Comparison of ENCODE assay signal across 12 cellular contexts in the genomic region with DNA sequence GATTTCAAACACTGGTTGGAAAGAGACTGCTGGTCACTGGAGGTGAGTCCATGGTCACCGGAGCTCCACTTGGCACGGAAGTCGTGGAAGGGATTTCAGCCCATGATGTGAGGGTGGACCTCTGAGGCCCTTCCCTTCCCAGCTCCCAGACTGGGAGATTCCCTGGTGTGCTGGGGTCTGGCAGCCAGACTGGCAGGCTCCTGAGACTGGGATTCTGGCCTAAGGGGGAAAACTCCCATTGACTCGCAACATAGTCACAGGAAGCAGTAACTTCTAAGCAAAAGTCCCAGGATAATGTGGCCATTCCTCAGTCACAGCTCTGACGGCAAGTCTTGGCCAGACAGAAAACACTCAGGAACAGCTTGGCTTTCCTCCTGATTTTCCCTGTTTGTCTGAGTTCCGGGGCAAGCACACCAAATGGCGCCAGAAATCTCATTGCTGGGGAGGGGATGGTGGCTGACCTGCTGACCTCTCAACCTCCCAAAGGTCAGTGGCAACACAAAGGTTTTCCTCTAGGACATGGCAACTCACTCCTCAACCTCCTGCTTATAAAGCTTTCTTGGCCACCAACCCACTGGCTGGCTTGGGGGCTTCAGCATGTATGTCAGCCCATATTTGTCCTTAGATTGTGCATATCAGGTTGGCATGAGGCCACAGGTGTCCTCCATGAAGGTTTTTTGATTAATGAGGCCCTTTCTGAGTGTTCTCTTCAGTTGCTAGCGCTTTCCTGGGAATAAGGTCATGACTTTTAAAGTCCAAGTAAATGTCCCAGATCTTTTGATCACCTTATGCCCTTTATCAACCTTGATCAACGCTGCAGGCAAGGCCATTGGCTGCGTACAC.
DNase-seq lines count a peak whose midpoint lies in the region; ATAC-seq and TF ChIP-seq lines count a peak whose summit lies in the region.
"Had no signal": no experiment of that assay in that cellular context is flagged by ENCODE, and none has a peak within 500 bp of the region (broad histone marks: within the 10 kb centered on the region; RNA-seq: fewer than 3 reads in every experiment).

No MANE protein-coding gene starts in this region.

- H3K4me3 Mint-ChIP-seq in neural progenitor cell (no peak overlapping the region), natural killer cell (no peak overlapping the region)

- H2AFZ ChIP-seq in ACC112 (ENCODE audit: low read length, unreplicated experiment) (no peak overlapping the region), neural progenitor cell (replicated peaks) (no peak overlapping the region)

- H3K9me3 Mint-ChIP-seq in neural progenitor cell (peaks cover 2% of the 10 kb centered on the region), natural killer cell (no peaks in the 10 kb centered on the region)

- H3K27me3 Mint-ChIP-seq in neural progenitor cell (ENCODE audit: insufficient read depth, low read depth) (peaks cover 2% of the 10 kb centered on the region), natural killer cell (ENCODE audit: low read depth in 2 of 2) (peaks cover 11 to 27% of the 10 kb centered on the region in 2 donors)

- H3K27ac Mint-ChIP-seq in neural progenitor cell (peak overlapping the region; percentile 2), natural killer cell (no peak overlapping the region)

- peaks cover 20% of the 10 kb centered on the region for H3K4me1 Mint-ChIP-seq in neural progenitor cell
- H3K4me1 Mint-ChIP-seq in natural killer cell, result peaks cover 25% of the 10 kb centered on the region in 2 donors

- H3K27ac ChIP-seq in ACC112 (ENCODE audit: low read depth, low read length) (peak overlapping the region; percentile 86), neural progenitor cell (no peak overlapping the region)
- H3K27ac ChIP-seq: VCaP had no signal

- no peaks in the 10 kb centered on the region for H3K27me3 ChIP-seq in ACC112 (ENCODE audit: insufficient read depth, low read length)
- H3K27me3 ChIP-seq in neural progenitor cell, result no peaks in the 10 kb centered on the region

- DNase-seq in RPMI7951 (ENCODE audit: low read depth) (peak; percentile 87), fibroblast of mammary gland (ENCODE audit: low read depth) (peak; percentile 74), neural progenitor cell (ENCODE audit: low spot score) (no peak), GM20000 (ENCODE audit: low spot score) (no peak), natural killer cell (no peak)
- DNase-seq: activated T-cell treated with anti-CD3 and anti-CD28 coated beads, Interleukin-2, amount 50 U/mL, for 48 hours; central memory CD4-positive, alpha-beta T cell; NCI-H1694 treated with DMSO at 0.1 percent for 48 hours had no signal

- H3K9me3 ChIP-seq in neural progenitor cell (ENCODE audit: low read depth), result no peaks in the 10 kb centered on the region

- H4K20me1 ChIP-seq in neural progenitor cell (ENCODE audit: low read depth), result no peaks in the 10 kb centered on the region

- ATAC-seq in GM21528 (IDR thresholded peaks at IDR 0.05; ENCODE audit: low FRiP score, unreplicated experiment) (no peak), HG03135 (IDR thresholded peaks at IDR 0.05; ENCODE audit: unreplicated experiment) (no peak), natural killer cell (no peak)

- H3K36me3 ChIP-seq in ACC112 (ENCODE audit: insufficient read depth, low read length) (no peaks in the 10 kb centered on the region), neural progenitor cell (peaks cover 3% of the 10 kb centered on the region)

- no peak overlapping the region for H3K9ac ChIP-seq in neural progenitor cell

- H3K79me2 ChIP-seq in ACC112 (ENCODE audit: control insufficient read depth, insufficient read depth, low read length, unreplicated experiment) (no peaks in the 10 kb centered on the region), neural progenitor cell (ENCODE audit: low read depth) (no peaks in the 10 kb centered on the region)

- H3K36me3 Mint-ChIP-seq in neural progenitor cell (no peaks in the 10 kb centered on the region), natural killer cell (no peaks in the 10 kb centered on the region)

- H3K4me3 ChIP-seq in ACC112 (ENCODE audit: low read depth, low read length) (no peak overlapping the region), fibroblast of mammary gland (ENCODE audit: control insufficient read depth, low read depth, low read length) (no peak overlapping the region), neural progenitor cell (no peak overlapping the region)

- no peaks in the 10 kb centered on the region for H3F3A ChIP-seq in neural progenitor cell (ENCODE audit: low read depth)

- H3K4me1 ChIP-seq in ACC112 (ENCODE audit: control insufficient read depth, insufficient read depth, low read length, unreplicated experiment) (peaks cover 47% of the 10 kb centered on the region), neural progenitor cell (no peaks in the 10 kb centered on the region)

- H3K4me2 ChIP-seq in neural progenitor cell, result no peak overlapping the region

- no peak for TF ChIP-seq CTCF in fibroblast of mammary gland (conservative IDR thresholded peaks at IDR 0.05; ENCODE audit: control insufficient read depth, insufficient read depth, low read depth, low read length)
- no peak for TF ChIP-seq CTCF in neural progenitor cell (IDR thresholded peaks at IDR 0.05)
- TF ChIP-seq CTCF in GM20000 (IDR thresholded peaks at IDR 0.05; ENCODE audit: extremely low read depth, missing control alignments), result no peak
- no peak for TF ChIP-seq CTCF in natural killer cell (IDR thresholded peaks at IDR 0.05)

- intact Hi-C loops in natural killer cell (cut with micrococcal nuclease), result no loop called here

Comparison
In these comparisons a context has a peak if more than half of its experiments do, and no peak if none do; other contexts are left out.
1. DNase-seq: peak in RPMI7951 (single experiment) and fibroblast of mammary gland (single experiment); none in neural progenitor cell (single experiment), GM20000 (single experiment) and natural killer cell (single experiment).